In genomic region chr11:76655466-76656086, GRCh38 we compare ENCODE assay signal across 15 cellular contexts. TPM values are rescaled to one million over a fixed set of nuclear protein-coding genes. Genes with fewer than 3 reads are reported as not detected.
DNase-seq lines count a peak whose midpoint lies in the region; ATAC-seq, FAIRE-seq and TF ChIP-seq lines count a peak whose summit lies in the region.
"Had no signal": no experiment of that assay in that cellular context is flagged by ENCODE, and none has a peak within 500 bp of the region (broad histone marks: within the 10 kb centered on the region; RNA-seq: fewer than 3 reads in every experiment).

No MANE protein-coding gene starts in this region.

- no peak for ATAC-seq in lower lobe of right lung
- ATAC-seq in GM18511 (IDR thresholded peaks at IDR 0.05; ENCODE audit: unreplicated experiment), result no peak
- ATAC-seq: activated naive CD4-positive, alpha-beta T cell treated with anti-CD3 and anti-CD28 coated beads, Interleukin-2, amount 50 U/mL, for 72 hours; T-cell had no signal

- no peak for FAIRE-seq in urothelium cell line (lab: Jason Lieb, UNC)
- FAIRE-seq: endothelial cell of umbilical vein, islet of Langerhans had no signal

- DNase-seq in NCI-H146 (lab: John Stamatoyannopoulos, UW) (peak; percentile 77), coronary artery (ENCODE audit: low spot score) (peak; percentile 79), lower lobe of right lung (no peak), iPS-NIHi7 (ENCODE audit: extremely low spot score) (no peak), urothelium cell line (ENCODE audit: low spot score) (no peak), KBM-7 (no peak)
- DNase-seq in stimulated activated CD8-positive, alpha-beta memory T cell treated with anti-CD3 and anti-CD28 coated beads, Interleukin-4, amount 100 ng/mL, for 48 hours, result peak; percentile 20
- DNase-seq: central memory CD4-positive, alpha-beta T cell; naive B cell; WERI-Rb-1 had no signal

- in situ Hi-C loops in KBM-7 (cut with MboI; ENCODE audit: low pct_unique_long_range_greater_than_20kb, low sequenced_read_pairs), result no loop called here

- H3K4me1 ChIP-seq in lower lobe of right lung, result peaks cover 41% of the 10 kb centered on the region

- TF ChIP-seq CTCF in coronary artery (IDR thresholded peaks at IDR 0.05) (no peak), lower lobe of right lung (IDR thresholded peaks at IDR 0.05) (no peak)

- no peaks in the 10 kb centered on the region for H3K9me3 ChIP-seq in lower lobe of right lung

- no peak overlapping the region for H3K4me3 ChIP-seq in coronary artery
- H3K4me3 ChIP-seq in lower lobe of right lung, result no peak overlapping the region

- peak overlapping the region; percentile 89 to 90 for H3K27ac ChIP-seq in coronary artery
- peak overlapping the region; percentile 64 for H3K27ac ChIP-seq in lower lobe of right lung
- H3K27ac ChIP-seq: WERI-Rb-1 had no signal

- no peaks in the 10 kb centered on the region for H3K27me3 ChIP-seq in lower lobe of right lung (ENCODE audit: low read depth)

- intact Hi-C loops in lower lobe of right lung (cut with DNase I), result no loop called here

- H3K36me3 ChIP-seq in lower lobe of right lung, result peaks cover 29% of the 10 kb centered on the region
- H3K36me3 ChIP-seq: WERI-Rb-1 had no signal

RNA-seq across cellular contexts. Expression of gene LRRC32, which starts 15.0 kb away (rescaled TPM):
- total RNA-seq in lower lobe of right lung, result 121 TPM

Comparison
In these comparisons a context has a peak if more than half of its experiments do, and no peak if none do; other contexts are left out.
1. DNase-seq: peak in NCI-H146 (single experiment), coronary artery (single experiment) and stimulated activated CD8-positive, alpha-beta memory T cell treated with anti-CD3 and anti-CD28 coated beads, Interleukin-4, amount 100 ng/mL, for 48 hours (single experiment); none in lower lobe of right lung (single experiment), iPS-NIHi7 (single experiment), urothelium cell line (single experiment) and KBM-7 (single experiment).